13 cellular contexts compared by ENCODE assay signal in genomic region chr16:21644674-21645073, GRCh38. TPM values are rescaled to one million over a fixed set of nuclear protein-coding genes. Genes with fewer than 3 reads are reported as not detected.
DNase-seq lines count a peak whose midpoint lies in the region; ATAC-seq and TF ChIP-seq lines count a peak whose summit lies in the region.
"Had no signal": no experiment of that assay in that cellular context is flagged by ENCODE, and none has a peak within 500 bp of the region (broad histone marks: within the 10 kb centered on the region; RNA-seq: fewer than 3 reads in every experiment).

No MANE protein-coding gene starts in this region.

- H4K5ac ChIP-seq in H9 (ENCODE audit: insufficient read length, low read depth, low read length), result no peak overlapping the region

- H3K9me3 Mint-ChIP-seq in activated CD4-positive, alpha-beta T cell treated with anti-CD3 and anti-CD28 coated beads for 36 hours (ENCODE audit: low read depth), result no peaks in the 10 kb centered on the region
- no peaks in the 10 kb centered on the region for H3K9me3 Mint-ChIP-seq in effector memory CD8-positive, alpha-beta T cell
- no peaks in the 10 kb centered on the region for H3K9me3 Mint-ChIP-seq in stimulated activated memory B cell treated with anti-CD40 and anti-IgM and Interleukin-4, amounts not matched to agents 10 μg/mL and 1 μg/mL and 100 μg/mL, for 72 hours
- no peaks in the 10 kb centered on the region for H3K9me3 Mint-ChIP-seq in H9

- peaks cover 3% of the 10 kb centered on the region for H3K36me3 Mint-ChIP-seq in activated CD4-positive, alpha-beta T cell treated with anti-CD3 and anti-CD28 coated beads for 36 hours (ENCODE audit: low read depth)
- peaks cover 15% of the 10 kb centered on the region for H3K36me3 Mint-ChIP-seq in effector memory CD8-positive, alpha-beta T cell (ENCODE audit: insufficient read depth)
- H3K36me3 Mint-ChIP-seq in stimulated activated memory B cell treated with anti-CD40 and anti-IgM and Interleukin-4, amounts not matched to agents 10 μg/mL and 1 μg/mL and 100 μg/mL, for 72 hours, result no peaks in the 10 kb centered on the region
- no peaks in the 10 kb centered on the region for H3K36me3 Mint-ChIP-seq in H9 (ENCODE audit: insufficient read depth in 1 of 3, low read depth in 3 of 3)

- H3T11ph ChIP-seq in H9 (ENCODE audit: low read length), result no peak overlapping the region

- CTCF ChIA-PET in activated CD4-positive, alpha-beta T cell treated with anti-CD3 and anti-CD28 coated beads for 36 hours (lab: Charles Lee), result interaction anchor here (0.9 to 5.0 kb wide), 6 partner anchors 13 to 544 kb away, joined by 3 to 48 read pairs (median 6); no protein-coding TSS in a partner anchor

- no peak overlapping the region for H3K56ac ChIP-seq in H9 (ENCODE audit: insufficient read length, low read depth, low read length)

- H3K27me3 ChIP-seq in OCI-LY3 (ENCODE audit: low read depth, low read length) (no peaks in the 10 kb centered on the region), H9 (ENCODE audit: insufficient read depth, low read length) (no peaks in the 10 kb centered on the region)
- H3K27me3 ChIP-seq: hepatocyte had no signal

- no peaks in the 10 kb centered on the region for H3K36me3 ChIP-seq in OCI-LY3 (replicated peaks; ENCODE audit: low read depth, low read length)

- H3K18ac ChIP-seq in H9 (ENCODE audit: insufficient read length, low read depth, low read length), result no peak overlapping the region

- no peak overlapping the region for H3K14ac ChIP-seq in H9 (ENCODE audit: insufficient read depth, low read length)

- H3K9me3 ChIP-seq in OCI-LY3 (ENCODE audit: insufficient read depth, low read length) (no peaks in the 10 kb centered on the region), H9 (ENCODE audit: control insufficient read depth, low read depth, low read length) (no peaks in the 10 kb centered on the region)
- H3K9me3 ChIP-seq: A549 had no signal

- H3K9ac ChIP-seq in OCI-LY3 (ENCODE audit: low read length) (peak overlapping the region; percentile 79), H9 (ENCODE audit: extremely low read depth, insufficient read length, low read length) (no peak overlapping the region)

- H2AK5ac ChIP-seq in H9 (ENCODE audit: insufficient read length, low read length), result no peak overlapping the region

- H3K4me3 Mint-ChIP-seq in activated CD4-positive, alpha-beta T cell treated with anti-CD3 and anti-CD28 coated beads for 36 hours, result peak overlapping the region; percentile 72
- peak overlapping the region; percentile 79 to 85 for H3K4me3 Mint-ChIP-seq in effector memory CD8-positive, alpha-beta T cell
- H3K4me3 Mint-ChIP-seq in stimulated activated memory B cell treated with anti-CD40 and anti-IgM and Interleukin-4, amounts not matched to agents 10 μg/mL and 1 μg/mL and 100 μg/mL, for 72 hours, result peak overlapping the region; percentile 79
- H3K4me3 Mint-ChIP-seq in H9, result no peak overlapping the region

- H3K4me1 Mint-ChIP-seq in activated CD4-positive, alpha-beta T cell treated with anti-CD3 and anti-CD28 coated beads for 36 hours, result peaks cover 56% of the 10 kb centered on the region
- peaks cover 35 to 46% of the 10 kb centered on the region in 2 donors for H3K4me1 Mint-ChIP-seq in effector memory CD8-positive, alpha-beta T cell (ENCODE audit: low read depth in 2 of 2)
- peaks cover 60% of the 10 kb centered on the region for H3K4me1 Mint-ChIP-seq in stimulated activated memory B cell treated with anti-CD40 and anti-IgM and Interleukin-4, amounts not matched to agents 10 μg/mL and 1 μg/mL and 100 μg/mL, for 72 hours
- no peaks in the 10 kb centered on the region for H3K4me1 Mint-ChIP-seq in H9

- ATAC-seq in activated CD4-positive, alpha-beta T cell treated with anti-CD3 and anti-CD28 coated beads for 36 hours, result no peak
- no peak for ATAC-seq in effector memory CD8-positive, alpha-beta T cell (replicated peaks)
- ATAC-seq in stimulated activated memory B cell treated with anti-CD40 and anti-IgM and Interleukin-4, amounts not matched to agents 10 μg/mL and 1 μg/mL and 100 μg/mL, for 72 hours, result no peak
- ATAC-seq in GM21723 (IDR thresholded peaks at IDR 0.05; ENCODE audit: unreplicated experiment), result no peak
- ATAC-seq: A549 had no signal

- no CpG with 5 or more reads among the region's 4 CpGs for WGBS in H9 (ENCODE audit: extremely low coverage, insufficient read length, low lambda C conversion rate)

- intact Hi-C loops in activated CD4-positive, alpha-beta T cell treated with anti-CD3 and anti-CD28 coated beads for 36 hours (cut with DNase I, micrococcal nuclease), result loop anchor here (1.0 to 5.0 kb wide), 4 partner anchors 45 to 548 kb away; partner anchors contain the start of genes METTL9 (in 2 of the 2) and UQCRC2 (in 1 of the 2)

- no peak overlapping the region for H3K4ac ChIP-seq in H9 (ENCODE audit: low read depth, low read length)

- H4K8ac ChIP-seq in H9 (replicated peaks; ENCODE audit: insufficient read length, low read depth, low read length), result no peak overlapping the region

- H2BK120ac ChIP-seq in H9 (ENCODE audit: low read depth, low read length, poor library complexity, severe bottlenecking), result no peak overlapping the region

- TF ChIP-seq CTCF in OCI-LY3 (IDR thresholded peaks at IDR 0.05; ENCODE audit: low read depth, low read length), result no peak
- TF ChIP-seq CTCF in H9 (conservative IDR thresholded peaks at IDR 0.05), result no peak

- no peak overlapping the region for H2BK15ac ChIP-seq in H9 (ENCODE audit: low read depth, low read length)

- peak overlapping the region; percentile 61 for H3K4me3 ChIP-seq in OCI-LY3 (ENCODE audit: low read length)
- H3K4me3 ChIP-seq: A549, hepatocyte had no signal

- POLR2A ChIA-PET in activated CD4-positive, alpha-beta T cell treated with anti-CD3 and anti-CD28 coated beads for 36 hours (lab: Charles Lee), result interaction anchor here (0.6 to 1.2 kb wide), 2 partner anchors 17 to 48 kb away, joined by 3 to 5 read pairs; no protein-coding TSS in a partner anchor

- no peak overlapping the region for H4K91ac ChIP-seq in H9 (ENCODE audit: insufficient read length, low read depth, low read length)

- H3K4me1 ChIP-seq in OCI-LY3 (ENCODE audit: low read length), result peaks cover 61% of the 10 kb centered on the region
- no peaks in the 10 kb centered on the region for H3K4me1 ChIP-seq in H9 (ENCODE audit: insufficient read depth, low read length)
- H3K4me1 ChIP-seq: A549 had no signal

- peaks cover 27% of the 10 kb centered on the region for H3K79me2 ChIP-seq in OCI-LY3 (ENCODE audit: low read length)
- peaks cover 1% of the 10 kb centered on the region; the same call in 1 of the 2 replicates for H3K79me2 ChIP-seq in H9 (ENCODE audit: insufficient read depth, low read length)

- H3K4me2 ChIP-seq in OCI-LY3 (ENCODE audit: low read length), result peak overlapping the region; percentile 82
- no peak overlapping the region for H3K4me2 ChIP-seq in H9 (ENCODE audit: insufficient read depth, insufficient read length, low read length)
- H3K4me2 ChIP-seq: A549 had no signal

- DNase-seq in activated CD4-positive, alpha-beta T cell treated with anti-CD3 and anti-CD28 coated beads for 36 hours, result no peak
- DNase-seq in activated CD4-positive, alpha-beta T cell treated with anti-CD3 and anti-CD28 coated beads, Interleukin-2, amount 50 U/mL, for 1 hour, result no peak
- DNase-seq in effector memory CD8-positive, alpha-beta T cell, result no peak
- DNase-seq in H9 (no peak), 8988T (no peak)
- DNase-seq: HCEC 1CT, T-helper 9 cell had no signal

- H4K20me1 ChIP-seq in OCI-LY3 (ENCODE audit: insufficient read depth, low read length), result no peaks in the 10 kb centered on the region
- H4K20me1 ChIP-seq in H9 (ENCODE audit: control insufficient read depth, insufficient read depth, insufficient read length), result no peaks in the 10 kb centered on the region

- no peak overlapping the region for H2BK5ac ChIP-seq in H9 (ENCODE audit: insufficient read length, low read length)

- no peak overlapping the region for H2BK20ac ChIP-seq in H9 (ENCODE audit: low read depth, low read length, poor library complexity, severe bottlenecking)

- no peaks in the 10 kb centered on the region for H3K27me3 Mint-ChIP-seq in activated CD4-positive, alpha-beta T cell treated with anti-CD3 and anti-CD28 coated beads for 36 hours
- no peaks in the 10 kb centered on the region for H3K27me3 Mint-ChIP-seq in effector memory CD8-positive, alpha-beta T cell
- H3K27me3 Mint-ChIP-seq in stimulated activated memory B cell treated with anti-CD40 and anti-IgM and Interleukin-4, amounts not matched to agents 10 μg/mL and 1 μg/mL and 100 μg/mL, for 72 hours, result no peaks in the 10 kb centered on the region
- H3K27me3 Mint-ChIP-seq in H9 (ENCODE audit: low read depth), result no peaks in the 10 kb centered on the region

- no peak overlapping the region for H2AFZ ChIP-seq in OCI-LY3 (ENCODE audit: low read depth, low read length)
- no peak overlapping the region for H2AFZ ChIP-seq in H9 (ENCODE audit: low read length)
- H2AFZ ChIP-seq: hepatocyte had no signal

- peak overlapping the region; percentile 92 for H3K27ac Mint-ChIP-seq in activated CD4-positive, alpha-beta T cell treated with anti-CD3 and anti-CD28 coated beads for 36 hours
- H3K27ac Mint-ChIP-seq in effector memory CD8-positive, alpha-beta T cell, result peak overlapping the region; percentile 81 to 92
- H3K27ac Mint-ChIP-seq in stimulated activated memory B cell treated with anti-CD40 and anti-IgM and Interleukin-4, amounts not matched to agents 10 μg/mL and 1 μg/mL and 100 μg/mL, for 72 hours, result peak overlapping the region; percentile 84
- no peak overlapping the region for H3K27ac Mint-ChIP-seq in H9

- no peaks in the 10 kb centered on the region for H3K23me2 ChIP-seq in H9 (ENCODE audit: insufficient read length, low read depth, low read length, poor library complexity, severe bottlenecking)

- H2BK12ac ChIP-seq in H9 (ENCODE audit: insufficient read length, low read depth, low read length), result no peak overlapping the region

- no peaks in the 10 kb centered on the region for H3K79me1 ChIP-seq in H9 (ENCODE audit: insufficient read depth, low read depth, low read length, poor library complexity, severe bottlenecking)

- no peak overlapping the region for H3K23ac ChIP-seq in H9 (ENCODE audit: insufficient read length, low read depth, low read length)

- H3K27ac ChIP-seq in OCI-LY3 (ENCODE audit: low read length) (peak overlapping the region; percentile 95), H9 (ENCODE audit: insufficient read length, low read depth, low read length) (no peak overlapping the region)
- H3K27ac ChIP-seq: A549, hepatocyte had no signal

RNA-seq across cellular contexts. Expression of gene IGSF6, which starts 7.7 kb away (rescaled TPM):
- under 1 TPM; 0.11 to 0.14 TPM for total RNA-seq in activated CD4-positive, alpha-beta T cell treated with anti-CD3 and anti-CD28 coated beads for 36 hours
- total RNA-seq in H9 (2021), result not detected in 2 replicates

RNA-seq across cellular contexts. Expression of gene OTOA, which starts 19.1 kb away (rescaled TPM):
- total RNA-seq in activated CD4-positive, alpha-beta T cell treated with anti-CD3 and anti-CD28 coated beads for 36 hours, result under 1 TPM in 1 of 2 experiments, not detected in 1; 0.07 TPM
- 0.11 and 0.13 TPM in 2 replicates for total RNA-seq in H9 (2021)
- total RNA-seq: dermis microvascular lymphatic vessel endothelial cell had no signal

RNA-seq across cellular contexts. Expression of gene METTL9, which starts 45.3 kb away (rescaled TPM):
- 10 to 100 TPM; 78.3 to 98.0 TPM for total RNA-seq in activated CD4-positive, alpha-beta T cell treated with anti-CD3 and anti-CD28 coated beads for 36 hours
- 108 TPM in 2 replicates for total RNA-seq in H9 (2021)

Comparison
In these comparisons a context has a peak if more than half of its experiments do, and no peak if none do; other contexts are left out.
1. H3K27ac Mint-ChIP-seq: peak in activated CD4-positive, alpha-beta T cell treated with anti-CD3 and anti-CD28 coated beads for 36 hours (single experiment), effector memory CD8-positive, alpha-beta T cell (2 of 2) and stimulated activated memory B cell treated with anti-CD40 and anti-IgM and Interleukin-4, amounts not matched to agents 10 μg/mL and 1 μg/mL and 100 μg/mL, for 72 hours (single experiment); none in H9 (0 of 3).
2. H3K4me3 Mint-ChIP-seq: peak in activated CD4-positive, alpha-beta T cell treated with anti-CD3 and anti-CD28 coated beads for 36 hours (single experiment), effector memory CD8-positive, alpha-beta T cell (2 of 2) and stimulated activated memory B cell treated with anti-CD40 and anti-IgM and Interleukin-4, amounts not matched to agents 10 μg/mL and 1 μg/mL and 100 μg/mL, for 72 hours (single experiment); none in H9 (0 of 2).